In genomic region chr3:50138266-50139230, GRCh38 we compare ENCODE assay signal across 12 cellular contexts. TPM values are rescaled to one million over a fixed set of nuclear protein-coding genes. Genes with fewer than 3 reads are reported as not detected.
DNase-seq lines count a peak whose midpoint lies in the region; ATAC-seq lines count a peak whose summit lies in the region.
"Had no signal": no experiment of that assay in that cellular context is flagged by ENCODE, and none has a peak within 500 bp of the region (broad histone marks: within the 10 kb centered on the region; RNA-seq: fewer than 3 reads in every experiment).

No MANE protein-coding gene starts in this region.

- no peak for ATAC-seq in GM18519 (IDR thresholded peaks at IDR 0.05; ENCODE audit: low FRiP score, unreplicated experiment)

- no peak overlapping the region for H3K27ac Mint-ChIP-seq in activated naive CD4-positive, alpha-beta T cell treated with anti-CD3 and anti-CD28 coated beads for 36 hours
- H3K27ac Mint-ChIP-seq: activated B cell treated with CpG ODN at 0.5 μM for 24 hours; CD4-positive, CD25-positive, alpha-beta regulatory T cell had no signal

- H3K9me3 Mint-ChIP-seq in activated naive CD4-positive, alpha-beta T cell treated with anti-CD3 and anti-CD28 coated beads for 36 hours, result no peaks in the 10 kb centered on the region
- H3K9me3 Mint-ChIP-seq: activated B cell treated with CpG ODN at 0.5 μM for 24 hours; CD4-positive, CD25-positive, alpha-beta regulatory T cell had no signal

- H3K36me3 Mint-ChIP-seq in activated naive CD4-positive, alpha-beta T cell treated with anti-CD3 and anti-CD28 coated beads for 36 hours (ENCODE audit: low read depth), result no peaks in the 10 kb centered on the region
- H3K36me3 Mint-ChIP-seq: CD4-positive, CD25-positive, alpha-beta regulatory T cell had no signal

- intact Hi-C loops in activated naive CD4-positive, alpha-beta T cell treated with anti-CD3 and anti-CD28 coated beads for 36 hours (cut with micrococcal nuclease), result no loop called here

- peaks cover 10% of the 10 kb centered on the region for H3K4me1 Mint-ChIP-seq in activated naive CD4-positive, alpha-beta T cell treated with anti-CD3 and anti-CD28 coated beads for 36 hours (ENCODE audit: low read depth)
- H3K4me1 Mint-ChIP-seq: activated B cell treated with CpG ODN at 0.5 μM for 24 hours had no signal

- CTCF ChIA-PET in activated naive CD4-positive, alpha-beta T cell treated with anti-CD3 and anti-CD28 coated beads for 36 hours (lab: Charles Lee), result interaction anchor here (0.8 to 2.1 kb wide), 2 partner anchors 16 to 18 kb away, joined by 3 to 10 read pairs; no protein-coding TSS in a partner anchor

- DNase-seq in activated naive CD4-positive, alpha-beta T cell treated with anti-CD3 and anti-CD28 coated beads for 36 hours, result peak; percentile 16
- no peak for DNase-seq in activated naive CD4-positive, alpha-beta T cell treated with anti-CD3 and anti-CD28 coated beads, Interleukin-2, amount 50 U/mL, for 16 hours
- peak; percentile 47 for DNase-seq in NCI-H2171 treated with DMSO at 0.1 percent for 48 hours (lab: John Stamatoyannopoulos, UW)
- DNase-seq in cerebellar cortex (ENCODE audit: low spot score), result peak; percentile 56
- peak; percentile 77 for DNase-seq in retina
- no peak for DNase-seq in NCI-H774 (lab: John Stamatoyannopoulos, UW)
- no peak for DNase-seq in cerebellar nuclear complex (lab: John Stamatoyannopoulos, UW)
- DNase-seq: activated B cell treated with CpG ODN at 0.5 μM for 24 hours; CD4-positive, CD25-positive, alpha-beta regulatory T cell; pancreas had no signal

- H3K27me3 Mint-ChIP-seq in activated naive CD4-positive, alpha-beta T cell treated with anti-CD3 and anti-CD28 coated beads for 36 hours (ENCODE audit: low read depth), result peaks cover 2% of the 10 kb centered on the region

- H3K4me3 Mint-ChIP-seq in activated naive CD4-positive, alpha-beta T cell treated with anti-CD3 and anti-CD28 coated beads for 36 hours, result no peak overlapping the region
- H3K4me3 Mint-ChIP-seq: activated B cell treated with CpG ODN at 0.5 μM for 24 hours; CD4-positive, CD25-positive, alpha-beta regulatory T cell had no signal

RNA-seq across cellular contexts. Expression of gene SEMA3F, which starts 16.6 kb away (rescaled TPM):
- total RNA-seq in activated naive CD4-positive, alpha-beta T cell treated with anti-CD3 and anti-CD28 coated beads for 36 hours, result not detected
- total RNA-seq: activated B cell treated with CpG ODN at 0.5 μM for 24 hours had no signal

RNA-seq across cellular contexts. Expression of gene RBM5, which starts 49.8 kb away (rescaled TPM):
- total RNA-seq in activated naive CD4-positive, alpha-beta T cell treated with anti-CD3 and anti-CD28 coated beads for 36 hours, result 100 to 1,000 TPM; 124 to 129 TPM

RNA-seq across cellular contexts. Expression of gene GNAT1, which starts 52.9 kb away (rescaled TPM):
- total RNA-seq in activated naive CD4-positive, alpha-beta T cell treated with anti-CD3 and anti-CD28 coated beads for 36 hours, result not detected
- total RNA-seq: activated B cell treated with CpG ODN at 0.5 μM for 24 hours; CD4-positive, CD25-positive, alpha-beta regulatory T cell; NCI-H460; pancreas had no signal

Comparison
In these comparisons a context has a peak if more than half of its experiments do, and no peak if none do; other contexts are left out.
1. DNase-seq: peak in activated naive CD4-positive, alpha-beta T cell treated with anti-CD3 and anti-CD28 coated beads for 36 hours (single experiment), NCI-H2171 treated with DMSO at 0.1 percent for 48 hours (single experiment), cerebellar cortex (single experiment) and retina (single experiment); none in activated naive CD4-positive, alpha-beta T cell treated with anti-CD3 and anti-CD28 coated beads, Interleukin-2, amount 50 U/mL, for 16 hours (single experiment), NCI-H774 (single experiment) and cerebellar nuclear complex (0 of 2).